ENCODE assay signal across 24 cellular contexts in the genomic region with DNA sequence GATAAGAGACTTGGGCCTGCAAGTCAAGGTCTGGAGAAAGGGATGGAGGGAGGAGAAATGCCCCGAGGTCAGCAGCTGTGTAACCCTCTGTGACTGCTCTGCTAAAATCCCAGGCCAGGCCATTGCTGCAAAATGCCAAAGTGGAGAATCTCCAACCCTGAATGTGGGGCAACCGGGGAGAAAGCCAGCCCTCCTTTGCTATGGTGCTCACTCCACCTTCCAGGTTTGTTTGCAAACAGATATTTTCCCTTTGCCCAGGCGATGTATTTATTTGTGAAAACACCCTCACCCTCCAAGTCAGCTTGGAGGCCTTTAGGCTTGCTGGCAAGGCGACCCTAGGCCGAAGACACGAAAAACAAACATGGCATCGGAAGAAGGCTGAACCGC. TPM values are rescaled to one million over a fixed set of nuclear protein-coding genes. Genes with fewer than 3 reads are reported as not detected.
A peak's percentile ranks its signal among the peaks of the same experiment; 100 is the strongest.
DNase-seq lines count a peak whose midpoint lies in the region; FAIRE-seq and TF ChIP-seq lines count a peak whose summit lies in the region.
"Had no signal": no experiment of that assay in that cellular context is flagged by ENCODE, and none has a peak within 500 bp of the region (broad histone marks: within the 10 kb centered on the region; RNA-seq: fewer than 3 reads in every experiment).

No MANE protein-coding gene starts in this region.

- no peaks in the 10 kb centered on the region for H3K9me3 ChIP-seq in GM23248 (ENCODE audit: low read depth)
- H3K9me3 ChIP-seq: colonic mucosa, pancreas, testis had no signal

- peak; percentile 50 for DNase-seq in EH (ENCODE audit: low read depth)
- DNase-seq in GM23248, result peak; percentile 53
- DNase-seq in fibroblast of mammary gland (ENCODE audit: low read depth), result peak; percentile 30
- DNase-seq in retina, result peak; percentile 42
- DNase-seq in D721Med (ENCODE audit: insufficient read length, low spot score), result no peak
- no peak for DNase-seq in activated CD8-positive, alpha-beta memory T cell treated with anti-CD3 and anti-CD28 coated beads, Interleukin-2, amount 50 U/mL, for 4 hours
- no peak for DNase-seq in activated CD4-positive, alpha-beta T cell treated with anti-CD3 and anti-CD28 coated beads, Interleukin-2, amount 50 U/mL, for 48 hours
- DNase-seq: activated CD4-positive, alpha-beta T cell treated with anti-CD3 and anti-CD28 coated beads for 1 hour; activated CD8-positive, alpha-beta memory T cell treated with anti-CD3 and anti-CD28 coated beads for 24 hours; AML-193; colonic mucosa; DMS79 treated with DMSO at 0.1 percent for 48 hours; kidney; midbrain; NCI-H1417 treated with DMSO at 0.1 percent for 48 hours; NCI-H524; pancreas; testis had no signal

- H3F3A ChIP-seq in GM23248 (ENCODE audit: insufficient read depth), result peaks cover 34% of the 10 kb centered on the region; the same call in 1 of the 2 replicates

- no peaks in the 10 kb centered on the region for H4K20me1 ChIP-seq in GM23248 (ENCODE audit: insufficient read depth)

- H2AFZ ChIP-seq in GM23248, result peak overlapping the region; percentile 57

- H3K27ac ChIP-seq in GM23248, result peak overlapping the region; percentile 95
- H3K27ac ChIP-seq: colonic mucosa, pancreas, RWPE1, testis had no signal

- FAIRE-seq in D721Med (lab: Jason Lieb, UNC), result no peak
- FAIRE-seq: kidney, pancreas had no signal

- no peaks in the 10 kb centered on the region for H3K9me2 ChIP-seq in GM23248 (ENCODE audit: insufficient read depth)

- H3K4me1 ChIP-seq in GM23248 (ENCODE audit: insufficient read depth), result peaks cover 24% of the 10 kb centered on the region
- H3K4me1 ChIP-seq: colonic mucosa, pancreas had no signal

- in situ Hi-C loops in GM23248 (cut with MboI), result loop anchor here (10.0 kb wide), 1 partner anchor 68 kb away; no protein-coding TSS in a partner anchor

- no peak for TF ChIP-seq CTCF in fibroblast of mammary gland (conservative IDR thresholded peaks at IDR 0.05; ENCODE audit: control insufficient read depth, insufficient read depth, low read depth, low read length)
- TF ChIP-seq CTCF in D721Med (IDR thresholded peaks at IDR 0.05; ENCODE audit: insufficient read depth, missing control alignments), result no peak

- H3K36me3 ChIP-seq in GM23248 (ENCODE audit: low read depth), result no peaks in the 10 kb centered on the region
- H3K36me3 ChIP-seq: colonic mucosa, pancreas had no signal

- peak overlapping the region; percentile 99 for H3K4me2 ChIP-seq in GM23248 (ENCODE audit: unreplicated experiment)

- peak overlapping the region; percentile 91 for H3K4me3 ChIP-seq in GM23248
- H3K4me3 ChIP-seq in fibroblast of mammary gland (ENCODE audit: control insufficient read depth, low read depth, low read length), result peak overlapping the region; percentile 65
- H3K4me3 ChIP-seq: colonic mucosa, pancreas, testis had no signal

- peak overlapping the region; percentile 95 for H3K9ac ChIP-seq in GM23248

- WGBS in GM23248 (ENCODE audit: low coverage in 1 of 2, low lambda C conversion rate in 2 of 2, missing lambda C conversion rate in 2 of 2), 2 experiments, result 3 to 5% methylated on average over 8 of the region's 8 CpGs

- H3K79me2 ChIP-seq in GM23248 (ENCODE audit: insufficient read depth), result peaks cover 100% of the 10 kb centered on the region

- no peaks in the 10 kb centered on the region for H3K27me3 ChIP-seq in GM23248 (replicated peaks; ENCODE audit: insufficient read depth)
- H3K27me3 ChIP-seq: testis had no signal

RNA-seq across cellular contexts. Expression of gene TBX5, which starts 1.1 kb away (rescaled TPM):
- total RNA-seq in GM23248 (2014; rRNA removed; shearing (Covaris generic)), result 23.9 and 30.0 TPM in 2 replicates
- polyA plus RNA-seq in GM23248 (2016; fragmentation: Nextera tagmentation; extraction: Ambion mirVana), result 24.5 and 27.5 TPM in 2 replicates
- total RNA-seq: activated naive CD4-positive, alpha-beta T cell treated with anti-CD3 and anti-CD28 coated beads, Interleukin-2, amount 50 U/mL, for 72 hours; activated T-helper 1 cell treated with anti-CD3 and anti-CD28 coated beads, Interleukin-12 subunit alpha, Interleukin-12 subunit beta, Interleukin-2, Interleukin-4 antibody, amounts not matched to agents 30 ng/mL and 10 ng/mL and 1 ng/mL, durations not matched to agents 14 hours and 24 hours and 36 hours; colonic mucosa; kidney; M059J; natural killer cell treated with Interleukin-12 subunit alpha and Interleukin-12 subunit beta and Interleukin-15 and Interleukin-18, amount 100 ng/mL, for 72 hours; pancreas; sciatic nerve had no signal

Comparison
In these comparisons a context has a peak if more than half of its experiments do, and no peak if none do; other contexts are left out.
1. DNase-seq: peak in EH (single experiment), GM23248 (single experiment), fibroblast of mammary gland (single experiment) and retina (single experiment); none in D721Med (single experiment), activated CD8-positive, alpha-beta memory T cell treated with anti-CD3 and anti-CD28 coated beads, Interleukin-2, amount 50 U/mL, for 4 hours (single experiment) and activated CD4-positive, alpha-beta T cell treated with anti-CD3 and anti-CD28 coated beads, Interleukin-2, amount 50 U/mL, for 48 hours (0 of 2).